Comparison of ENCODE assay signal across 13 cellular contexts in genomic region chr6:119119989-119120388, GRCh38. TPM values are rescaled to one million over a fixed set of nuclear protein-coding genes. Genes with fewer than 3 reads are reported as not detected.
A peak's percentile ranks its signal among the peaks of the same experiment; 100 is the strongest.
DNase-seq lines count a peak whose midpoint lies in the region; ATAC-seq and TF ChIP-seq lines count a peak whose summit lies in the region.
"Had no signal": no experiment of that assay in that cellular context is flagged by ENCODE, and none has a peak within 500 bp of the region (broad histone marks: within the 10 kb centered on the region; RNA-seq: fewer than 3 reads in every experiment).

No MANE protein-coding gene starts in this region.

- H3K4ac ChIP-seq in mesendoderm (ENCODE audit: low read depth, low read length): no peak overlapping the region

- DNase-seq in CD14-positive monocyte (ENCODE audit: low spot score): peak; percentile 74
- DNase-seq in NCI-H82 (lab: John Stamatoyannopoulos, UW): peak; percentile 68
- DNase-seq in mammary epithelial cell: peak; percentile 45
- no peak for DNase-seq in mesendoderm
- DNase-seq in SW 1271 (lab: John Stamatoyannopoulos, UW): no peak
- no peak for DNase-seq in dorsolateral prefrontal cortex
- DNase-seq in Karpas-422: no peak
- DNase-seq: natural killer cell; RPMI8226; stimulated activated CD4-positive, alpha-beta T cell treated with anti-CD3 and anti-CD28 coated beads, Interleukin-12 subunit alpha, Interleukin-12 subunit beta, amount 100 ng/mL, for 4 hours; WERI-Rb-1 had no signal

- no peak overlapping the region for H2BK120ac ChIP-seq in mesendoderm (ENCODE audit: low read depth, low read length)

- dilution Hi-C loops in mammary epithelial cell (cut with HindIII; ENCODE audit: low sequenced_read_pairs): no loop called here

- H3K9me3 ChIP-seq in mammary epithelial cell (replicated peaks; ENCODE audit: insufficient read depth, low read length): no peaks in the 10 kb centered on the region
- H3K9me3 ChIP-seq in Karpas-422 (ENCODE audit: low read length): no peaks in the 10 kb centered on the region
- H3K9me3 ChIP-seq: ascending aorta had no signal

- H3K4me1 Mint-ChIP-seq in CD14-positive monocyte: peaks cover 35% of the 10 kb centered on the region
- H3K4me1 Mint-ChIP-seq: natural killer cell had no signal

- no peak overlapping the region for H3K4me3 Mint-ChIP-seq in CD14-positive monocyte
- H3K4me3 Mint-ChIP-seq: natural killer cell had no signal

- WGBS in mammary epithelial cell (ENCODE audit: low coverage, missing lambda C conversion rate): 85% methylated on average over 4 of the region's 4 CpGs
- no CpG with 5 or more reads among the region's 4 CpGs for WGBS in mesendoderm (ENCODE audit: extremely low coverage, insufficient coverage, low lambda C conversion rate)

- H2AK5ac ChIP-seq in mesendoderm (ENCODE audit: low read length): no peak overlapping the region

- H3K79me2 ChIP-seq in mammary epithelial cell (ENCODE audit: insufficient read depth, low read length): no peaks in the 10 kb centered on the region
- H3K79me2 ChIP-seq in mesendoderm (ENCODE audit: control insufficient read depth, insufficient read depth, low read length): no peaks in the 10 kb centered on the region
- no peaks in the 10 kb centered on the region for H3K79me2 ChIP-seq in Karpas-422 (ENCODE audit: low read length)

- H3K9me3 Mint-ChIP-seq in CD14-positive monocyte: peaks cover 0 to 1% (median 0%) of the 10 kb centered on the region in 7 donors
- H3K9me3 Mint-ChIP-seq: natural killer cell had no signal

- CTCF ChIA-PET in mammary epithelial cell (lab: Charles Lee; ENCODE audit: low non-redundant PET): no interaction called here

- H4K5ac ChIP-seq in mesendoderm (ENCODE audit: low read length): no peak overlapping the region

- intact Hi-C loops in CD14-positive monocyte (cut with micrococcal nuclease) (loop anchor here in 1 of 2 donors (10.0 kb wide), 3 partner anchors 65 to 225 kb away; partner anchors contain the start of gene ASF1A), mammary epithelial cell (cut with micrococcal nuclease) (no loop called here), dorsolateral prefrontal cortex (cut with DNase I) (no loop called here)

- no peaks in the 10 kb centered on the region for H3K27me3 Mint-ChIP-seq in CD14-positive monocyte (ENCODE audit: low read depth in 3 of 3)

- no peak for ATAC-seq in GM21786 (IDR thresholded peaks at IDR 0.05; ENCODE audit: unreplicated experiment)
- ATAC-seq: natural killer cell had no signal

- no peaks in the 10 kb centered on the region for H4K20me1 ChIP-seq in mammary epithelial cell (ENCODE audit: insufficient read depth, low read length)
- H4K20me1 ChIP-seq in Karpas-422 (ENCODE audit: insufficient read depth, low read depth, low read length): no peaks in the 10 kb centered on the region

- H3K36me3 Mint-ChIP-seq in CD14-positive monocyte: no peaks in the 10 kb centered on the region
- H3K36me3 Mint-ChIP-seq: natural killer cell had no signal

- H3K27ac ChIP-seq in mammary epithelial cell (ENCODE audit: insufficient read depth, low read depth, low read length) (no peak overlapping the region), mesendoderm (ENCODE audit: low read depth, low read length) (no peak overlapping the region), dorsolateral prefrontal cortex (no peak overlapping the region), Karpas-422 (ENCODE audit: low read length) (no peak overlapping the region)
- H3K27ac ChIP-seq: ascending aorta, WERI-Rb-1 had no signal

- no peak for TF ChIP-seq CTCF in CD14-positive monocyte (IDR thresholded peaks at IDR 0.05)
- TF ChIP-seq CTCF in mammary epithelial cell (conservative IDR thresholded peaks at IDR 0.05 in 1 of 2, IDR thresholded peaks at IDR 0.05 in 1 of 2; ENCODE audit: extremely low read depth in 1 of 2, insufficient read depth in 1 of 2, low read depth in 1 of 2, low read length in 2 of 2): no peak
- no peak for TF ChIP-seq CTCF in dorsolateral prefrontal cortex (IDR thresholded peaks at IDR 0.05 in 54 of 56, conservative IDR thresholded peaks at IDR 0.05 in 2 of 56; ENCODE audit: low read depth in 1 of 56, partially characterized antibody in 56 of 56)

- no peaks in the 10 kb centered on the region for H3K9me2 ChIP-seq in Karpas-422 (replicated peaks; ENCODE audit: insufficient read depth, low read length)

- peak overlapping the region; percentile 55 to 88 (median 74) for H3K27ac Mint-ChIP-seq in CD14-positive monocyte
- H3K27ac Mint-ChIP-seq: natural killer cell had no signal

- no peaks in the 10 kb centered on the region for H3K27me3 ChIP-seq in mammary epithelial cell (ENCODE audit: insufficient read depth, low read length)
- H3K27me3 ChIP-seq in mesendoderm (ENCODE audit: insufficient read depth, low read length, poor library complexity): no peaks in the 10 kb centered on the region
- H3K27me3 ChIP-seq in dorsolateral prefrontal cortex: no peaks in the 10 kb centered on the region
- H3K27me3 ChIP-seq in Karpas-422 (ENCODE audit: low read length): no peaks in the 10 kb centered on the region
- H3K27me3 ChIP-seq: ascending aorta had no signal

- H3K4me1 ChIP-seq in mammary epithelial cell (ENCODE audit: insufficient read depth, low read length): no peaks in the 10 kb centered on the region
- H3K4me1 ChIP-seq in mesendoderm (ENCODE audit: control insufficient read depth, low read depth, low read length): no peaks in the 10 kb centered on the region
- H3K4me1 ChIP-seq in Karpas-422 (ENCODE audit: low read length): no peaks in the 10 kb centered on the region
- H3K4me1 ChIP-seq: ascending aorta had no signal

- H3K4me2 ChIP-seq in mammary epithelial cell (ENCODE audit: insufficient read depth, low read depth, low read length) (no peak overlapping the region), mesendoderm (ENCODE audit: low read length) (no peak overlapping the region), Karpas-422 (ENCODE audit: low read depth, low read length, poor library complexity, severe bottlenecking) (no peak overlapping the region)

- no peak overlapping the region for H2AFZ ChIP-seq in mammary epithelial cell (ENCODE audit: low read depth, low read length)
- H2AFZ ChIP-seq in Karpas-422 (ENCODE audit: low read length): no peak overlapping the region

- peak overlapping the region; percentile 10 for H2BK5ac ChIP-seq in mesendoderm (ENCODE audit: low read length)

- H3K36me3 ChIP-seq in mammary epithelial cell (ENCODE audit: insufficient read depth, low read length) (no peaks in the 10 kb centered on the region), mesendoderm (ENCODE audit: control insufficient read depth, insufficient read depth, low read length) (no peaks in the 10 kb centered on the region), Karpas-422 (ENCODE audit: insufficient read depth, low read length) (no peaks in the 10 kb centered on the region)
- H3K36me3 ChIP-seq: ascending aorta, WERI-Rb-1 had no signal

- no peak overlapping the region for H4K8ac ChIP-seq in mesendoderm (ENCODE audit: low read depth, low read length)

- no TSS peak for BruUV-seq in mammary epithelial cell (replicated peaks; lab: Mats Ljungman, UMichigan)

- H3K18ac ChIP-seq in mesendoderm (ENCODE audit: low read length): no peak overlapping the region

- H3K4me3 ChIP-seq in mammary epithelial cell (replicated peaks in 1 of 3; ENCODE audit: insufficient read depth in 1 of 3, low read depth in 2 of 3, low read length in 3 of 3) (no peak overlapping the region), mesendoderm (ENCODE audit: low read length) (no peak overlapping the region), dorsolateral prefrontal cortex (no peak overlapping the region), Karpas-422 (ENCODE audit: low read length) (no peak overlapping the region)
- H3K4me3 ChIP-seq: ascending aorta had no signal

- no peak overlapping the region for H3K9ac ChIP-seq in mammary epithelial cell (ENCODE audit: insufficient read depth, low read length)
- no peak overlapping the region for H3K9ac ChIP-seq in mesendoderm (ENCODE audit: low read length)
- no peak overlapping the region for H3K9ac ChIP-seq in Karpas-422 (ENCODE audit: low read length)

- no peak overlapping the region for H3K23ac ChIP-seq in mesendoderm (ENCODE audit: low read length)

- no peak overlapping the region for H2BK15ac ChIP-seq in mesendoderm (replicated peaks; ENCODE audit: low read depth)

- in situ Hi-C loops in mammary epithelial cell (cut with MboI; ENCODE audit: low sequenced_read_pairs in 2 of 2): loop anchor here in 1 of 2 donors (25.0 kb wide), 1 partner anchor 158 kb away; no protein-coding TSS in a partner anchor

- H3K56ac ChIP-seq in mesendoderm (ENCODE audit: low read length): no peak overlapping the region

- H3K79me1 ChIP-seq in mesendoderm (ENCODE audit: low read length): no peaks in the 10 kb centered on the region

RNA-seq across cellular contexts. Expression of gene FAM184A, which starts 41.5 kb away (rescaled TPM):
- polyA plus RNA-seq in CD14-positive monocyte: not detected
- total RNA-seq in mammary epithelial cell: under 1 TPM in 1 of 2 donors, not detected in 1; 0.17 TPM
- polyA plus RNA-seq in mammary epithelial cell: 0.02 TPM
- not detected for polyA minus RNA-seq in mammary epithelial cell
- 6.2 TPM for polyA plus RNA-seq in mesendoderm (2013, experiment 1 of 2)
- 8.5 TPM for polyA plus RNA-seq in mesendoderm (2013, experiment 2 of 2)
- 10 to 100 TPM; 13.9 to 52.2 (median 26.9) TPM for total RNA-seq in dorsolateral prefrontal cortex
- total RNA-seq in Karpas-422 (2014; rRNA removed; shearing (Covaris generic); ENCODE audit: low replicate concordance): 0.72 and 8.4 TPM in 2 replicates

Comparison
In these comparisons a context has a peak if more than half of its experiments do, and no peak if none do; other contexts are left out.
1. DNase-seq: peak in CD14-positive monocyte (single experiment), NCI-H82 (single experiment) and mammary epithelial cell (single experiment); none in mesendoderm (single experiment), SW 1271 (0 of 2), dorsolateral prefrontal cortex (0 of 10) and Karpas-422 (single experiment).